Comparison of ENCODE assay signal across 7 cellular contexts in genomic region chr3:56878046-56878445, GRCh38.
DNase-seq lines count a peak whose midpoint lies in the region; ATAC-seq lines count a peak whose summit lies in the region.

No MANE protein-coding gene starts in this region.

- DNase-seq in T follicular helper cell (ENCODE audit: low read depth) = peak; percentile 13
- DNase-seq in activated gamma-delta T cell treated with anti-CD3 and anti-CD28 coated beads, Interleukin-2, amount 50 U/mL, for 16 hours (ENCODE audit: low read depth) = peak; percentile 21
- peak; percentile 33 for DNase-seq in iPS-NIHi7 (ENCODE audit: extremely low spot score)
- DNase-seq in stimulated activated effector memory CD8-positive, alpha-beta T cell treated with anti-CD3 and anti-CD28 coated beads, Interleukin-12 subunit alpha, Interleukin-12 subunit beta, amount 100 ng/mL, for 72 hours (ENCODE audit: low spot score in 2 of 2) = peak in 1 of 2 donors; percentile 30
- DNase-seq in RPMI8226 = no peak
- no peak for DNase-seq in mesenteric fat pad (ENCODE audit: low spot score)

- H3K36me3 Mint-ChIP-seq in stimulated activated effector memory CD8-positive, alpha-beta T cell treated with anti-CD3 and anti-CD28 coated beads, Interleukin-12 subunit alpha, Interleukin-12 subunit beta, amount 100 ng/mL, for 72 hours = no peaks in the 10 kb centered on the region

- H3K27ac Mint-ChIP-seq in stimulated activated effector memory CD8-positive, alpha-beta T cell treated with anti-CD3 and anti-CD28 coated beads, Interleukin-12 subunit alpha, Interleukin-12 subunit beta, amount 100 ng/mL, for 72 hours = peak overlapping the region; percentile 67

- H3K4me1 Mint-ChIP-seq in stimulated activated effector memory CD8-positive, alpha-beta T cell treated with anti-CD3 and anti-CD28 coated beads, Interleukin-12 subunit alpha, Interleukin-12 subunit beta, amount 100 ng/mL, for 72 hours = peaks cover 74% of the 10 kb centered on the region

- peak; percentile 96 for ATAC-seq in stimulated activated effector memory CD8-positive, alpha-beta T cell treated with anti-CD3 and anti-CD28 coated beads, Interleukin-12 subunit alpha, Interleukin-12 subunit beta, amount 100 ng/mL, for 72 hours
- ATAC-seq in HG03135 (IDR thresholded peaks at IDR 0.05; ENCODE audit: unreplicated experiment) = no peak

- peak overlapping the region; percentile 62 for H3K4me3 Mint-ChIP-seq in stimulated activated effector memory CD8-positive, alpha-beta T cell treated with anti-CD3 and anti-CD28 coated beads, Interleukin-12 subunit alpha, Interleukin-12 subunit beta, amount 100 ng/mL, for 72 hours

- no peaks in the 10 kb centered on the region for H3K9me3 Mint-ChIP-seq in stimulated activated effector memory CD8-positive, alpha-beta T cell treated with anti-CD3 and anti-CD28 coated beads, Interleukin-12 subunit alpha, Interleukin-12 subunit beta, amount 100 ng/mL, for 72 hours

Comparison
In these comparisons a context has a peak if more than half of its experiments do, and no peak if none do; other contexts are left out.
1. DNase-seq: peak in T follicular helper cell (single experiment), activated gamma-delta T cell treated with anti-CD3 and anti-CD28 coated beads, Interleukin-2, amount 50 U/mL, for 16 hours (single experiment) and iPS-NIHi7 (single experiment); none in RPMI8226 (single experiment) and mesenteric fat pad (single experiment).